16 cellular contexts compared by ENCODE assay signal in genomic region chr1:27144349-27144748, GRCh38. TPM values are rescaled to one million over a fixed set of nuclear protein-coding genes. Genes with fewer than 3 reads are reported as not detected.
DNase-seq lines count a peak whose midpoint lies in the region; ATAC-seq and TF ChIP-seq lines count a peak whose summit lies in the region.
"Had no signal": no experiment of that assay in that cellular context is flagged by ENCODE, and none has a peak within 500 bp of the region (broad histone marks: within the 10 kb centered on the region; RNA-seq: fewer than 3 reads in every experiment).

No MANE protein-coding gene starts in this region.

- no peak overlapping the region for H3K4me3 Mint-ChIP-seq in naive thymus-derived CD8-positive, alpha-beta T cell
- H3K4me3 Mint-ChIP-seq: activated T-helper 1 cell treated with anti-CD3 and anti-CD28 coated beads, Interleukin-12 subunit alpha, Interleukin-12 subunit beta, Interleukin-2, Interleukin-4 antibody, amounts not matched to agents 30 ng/mL and 10 ng/mL and 1 ng/mL, durations not matched to agents 14 hours and 24 hours and 36 hours had no signal

- no peak for TF ChIP-seq POLR2A in uterus (IDR thresholded peaks at IDR 0.05)

- H3K4me1 ChIP-seq in left ventricle myocardium inferior: peaks cover 93% of the 10 kb centered on the region
- peaks cover 0 to 79% of the 10 kb centered on the region in 2 donors for H3K4me1 ChIP-seq in right atrium auricular region
- H3K4me1 ChIP-seq in uterus: peaks cover 0 to 14% of the 10 kb centered on the region in 2 donors

- intact Hi-C loops in left ventricle myocardium inferior (cut with micrococcal nuclease) (no loop called here), uterus (cut with DNase I; ENCODE audit: low total_unique reads) (no loop called here)

- no peak for DNase-seq in left ventricle myocardium inferior
- no peak for DNase-seq in right atrium auricular region (ENCODE audit: low spot score)
- no peak for DNase-seq in epithelial cell of prostate (ENCODE audit: low read depth, low spot score)
- DNase-seq in naive thymus-derived CD8-positive, alpha-beta T cell: no peak
- no peak for DNase-seq in uterus
- no peak for DNase-seq in H7
- DNase-seq in stimulated activated naive CD4-positive, alpha-beta T cell treated with Interleukin-2 at 50 U/mL for 16 hours (lab: John Stamatoyannopoulos, UW): no peak
- DNase-seq: effector CD4-positive, alpha-beta T cell; foreskin melanocyte; NCI-H1048; OCI-M1; spleen; T-helper 2 cell had no signal

- H3K4me1 Mint-ChIP-seq in naive thymus-derived CD8-positive, alpha-beta T cell: peaks cover 35 to 68% (median 59%) of the 10 kb centered on the region in 4 donors

- no peak for TF ChIP-seq CTCF in left ventricle myocardium inferior (IDR thresholded peaks at IDR 0.05; ENCODE audit: borderline replicate concordance)
- no peak for TF ChIP-seq CTCF in right atrium auricular region (IDR thresholded peaks at IDR 0.05)
- no peak for TF ChIP-seq CTCF in uterus (IDR thresholded peaks at IDR 0.05)

- no peaks in the 10 kb centered on the region for H3K27me3 ChIP-seq in left ventricle myocardium inferior (ENCODE audit: low read depth)
- H3K27me3 ChIP-seq in right atrium auricular region: no peaks in the 10 kb centered on the region
- H3K27me3 ChIP-seq in uterus: no peaks in the 10 kb centered on the region
- H3K27me3 ChIP-seq in H7 (ENCODE audit: control insufficient read depth, insufficient read depth, low read length): no peaks in the 10 kb centered on the region
- H3K27me3 ChIP-seq: spleen, upper lobe of left lung had no signal

- H3K4me3 ChIP-seq in left ventricle myocardium inferior (no peak overlapping the region), right atrium auricular region (no peak overlapping the region), uterus (no peak overlapping the region), H7 (ENCODE audit: insufficient read depth, low read depth, low read length) (no peak overlapping the region)
- H3K4me3 ChIP-seq: spleen, upper lobe of left lung had no signal

- ATAC-seq in naive thymus-derived CD8-positive, alpha-beta T cell: no peak
- ATAC-seq in GM19351 (IDR thresholded peaks at IDR 0.05; ENCODE audit: unreplicated experiment): no peak

- POLR2A ChIA-PET in naive thymus-derived CD8-positive, alpha-beta T cell (lab: Charles Lee): interaction anchor here (11.0 kb wide), 1 partner anchor 8 kb away, joined by 199 read pairs; the partner anchor contains the start of gene SLC9A1

- no peaks in the 10 kb centered on the region for H3K9me3 ChIP-seq in left ventricle myocardium inferior (replicated peaks)
- no peaks in the 10 kb centered on the region for H3K9me3 ChIP-seq in right atrium auricular region
- H3K9me3 ChIP-seq in uterus: no peaks in the 10 kb centered on the region
- H3K9me3 ChIP-seq: spleen, upper lobe of left lung had no signal

- peaks cover 0 to 6% (median 4%) of the 10 kb centered on the region in 3 donors for H3K36me3 Mint-ChIP-seq in naive thymus-derived CD8-positive, alpha-beta T cell

- H3K36me3 ChIP-seq in left ventricle myocardium inferior (no peaks in the 10 kb centered on the region), right atrium auricular region (no peaks in the 10 kb centered on the region), uterus (no peaks in the 10 kb centered on the region), H7 (replicated peaks; ENCODE audit: control insufficient read depth, insufficient read depth, low read length) (no peaks in the 10 kb centered on the region; the same call in 1 of the 2 replicates)

- peak overlapping the region in 6 of 10 donors; percentile 61 to 95 (median 84) for H3K27ac Mint-ChIP-seq in naive thymus-derived CD8-positive, alpha-beta T cell
- H3K27ac Mint-ChIP-seq: activated T-helper 1 cell treated with anti-CD3 and anti-CD28 coated beads, Interleukin-12 subunit alpha, Interleukin-12 subunit beta, Interleukin-2, Interleukin-4 antibody, amounts not matched to agents 30 ng/mL and 10 ng/mL and 1 ng/mL, durations not matched to agents 14 hours and 24 hours and 36 hours had no signal

- peak overlapping the region; percentile 81 for H3K27ac ChIP-seq in left ventricle myocardium inferior (replicated peaks)
- peak overlapping the region in 1 of 2 donors; percentile 74 for H3K27ac ChIP-seq in right atrium auricular region
- H3K27ac ChIP-seq in epithelial cell of prostate: peak overlapping the region; percentile 45
- H3K27ac ChIP-seq in uterus: peak overlapping the region; percentile 71 to 80

- H3K27me3 Mint-ChIP-seq in naive thymus-derived CD8-positive, alpha-beta T cell: no peaks in the 10 kb centered on the region

- H3K9me3 Mint-ChIP-seq in naive thymus-derived CD8-positive, alpha-beta T cell: no peaks in the 10 kb centered on the region
- H3K9me3 Mint-ChIP-seq: activated T-helper 1 cell treated with anti-CD3 and anti-CD28 coated beads, Interleukin-12 subunit alpha, Interleukin-12 subunit beta, Interleukin-2, Interleukin-4 antibody, amounts not matched to agents 30 ng/mL and 10 ng/mL and 1 ng/mL, durations not matched to agents 14 hours and 24 hours and 36 hours had no signal

RNA-seq across cellular contexts. Expression of gene SLC9A1, which starts 10.6 kb away (rescaled TPM):
- total RNA-seq in left ventricle myocardium inferior (19.5 TPM), right atrium auricular region (10 to 100 TPM; 20.0 to 28.3 TPM), uterus (10 to 100 TPM in 2 of 4 donors, 1 to 10 TPM in 2; 3.1 to 33.6 (median 18.4) TPM)
- 10 to 100 TPM; 16.2 to 17.7 TPM for total RNA-seq in naive thymus-derived CD8-positive, alpha-beta T cell
- polyA plus RNA-seq in naive thymus-derived CD8-positive, alpha-beta T cell: 10 to 100 TPM in 1 of 3 donors, 1 to 10 TPM in 2; 4.5 to 14.2 (median 8.5) TPM
- 12.6 and 13.1 TPM in 2 replicates for total RNA-seq in H7 (2014; rRNA removed; shearing (Covaris generic))
